9 cellular contexts compared by ENCODE assay signal in genomic region chr3:171376125-171376947, GRCh38.
DNase-seq lines count a peak whose midpoint lies in the region; ATAC-seq, FAIRE-seq and TF ChIP-seq lines count a peak whose summit lies in the region.
"Had no signal": no experiment of that assay in that cellular context is flagged by ENCODE, and none has a peak within 500 bp of the region (broad histone marks: within the 10 kb centered on the region; RNA-seq: fewer than 3 reads in every experiment).

No MANE protein-coding gene starts in this region.

- no peak for TF ChIP-seq CTCF in HCT116 (IDR thresholded peaks at IDR 0.05 in 2 of 3, conservative IDR thresholded peaks at IDR 0.05 in 1 of 3; ENCODE audit: borderline replicate concordance in 1 of 3, insufficient read depth in 1 of 3, low read depth in 2 of 3, low read length in 2 of 3)
- TF ChIP-seq CTCF in parathyroid adenoma (IDR thresholded peaks at IDR 0.05) = no peak
- no peak for TF ChIP-seq CTCF in D721Med (IDR thresholded peaks at IDR 0.05; ENCODE audit: insufficient read depth, missing control alignments)

- no peak overlapping the region for H3K4me3 ChIP-seq in HCT116 (replicated peaks in 1 of 2; ENCODE audit: low read depth in 1 of 2, low read length in 2 of 2)
- no peak overlapping the region for H3K4me3 ChIP-seq in parathyroid adenoma (ENCODE audit: low read depth, low read length)

- no peaks in the 10 kb centered on the region for H3K9me2 ChIP-seq in HCT116 (ENCODE audit: insufficient read depth)

- ATAC-seq in HCT116 (no peak), GM19397 (IDR thresholded peaks at IDR 0.05; ENCODE audit: unreplicated experiment) (no peak)

- DNase-seq in HCT116 (ENCODE audit: low read depth, low spot score) = no peak
- peak; percentile 55 for DNase-seq in RCC 7860 (ENCODE audit: low spot score)
- peak; percentile 4 for DNase-seq in fibroblast of peridontal ligament (ENCODE audit: extremely low read depth)
- DNase-seq in HPDE6-E6E7 (ENCODE audit: extremely low spot score) = no peak
- no peak for DNase-seq in iPS-NIHi7 (ENCODE audit: extremely low spot score)
- DNase-seq in D721Med (ENCODE audit: insufficient read length, low spot score) = no peak

- no TSS peak for BruUV-seq in HCT116 (replicated peaks; lab: Mats Ljungman, UMichigan)

- intact Hi-C loops in HCT116 (cut with micrococcal nuclease) = no loop called here

- H3K9me3 ChIP-seq in HCT116 (ENCODE audit: control insufficient read depth in 1 of 2, insufficient read depth in 1 of 2, low read depth in 1 of 2, low read length in 2 of 2) (no peaks in the 10 kb centered on the region), parathyroid adenoma (ENCODE audit: control insufficient read depth, low read length) (no peaks in the 10 kb centered on the region)

- CTCF ChIA-PET in HCT116 (lab: Charles Lee) = no interaction called here

- POLR2A ChIA-PET in HCT116 (lab: Charles Lee) = no interaction called here

- no peak overlapping the region for H3K27ac ChIP-seq in HCT116 (ENCODE audit: low read depth, low read length)
- H3K27ac ChIP-seq in parathyroid adenoma = peak overlapping the region; percentile 24
- H3K27ac ChIP-seq: KMS-11 had no signal

- H3K36me3 ChIP-seq in HCT116 (ENCODE audit: control insufficient read depth in 1 of 2, insufficient read depth in 2 of 2, low read length in 2 of 2) = no peaks in the 10 kb centered on the region
- no peaks in the 10 kb centered on the region for H3K36me3 ChIP-seq in parathyroid adenoma (ENCODE audit: control insufficient read depth, insufficient read depth, low read length)

- no peak overlapping the region for H3K9ac ChIP-seq in HCT116 (ENCODE audit: low read length)
- no peak overlapping the region for H3K9ac ChIP-seq in parathyroid adenoma
- H3K9ac ChIP-seq: KMS-11 had no signal

- no peaks in the 10 kb centered on the region for H3K79me2 ChIP-seq in HCT116 (ENCODE audit: insufficient read depth, low read length)
- no peaks in the 10 kb centered on the region for H3K79me2 ChIP-seq in parathyroid adenoma

- H4K20me1 ChIP-seq in HCT116 (ENCODE audit: insufficient read depth) = no peaks in the 10 kb centered on the region

- TF ChIP-seq RAD21 in HCT116 (IDR thresholded peaks at IDR 0.05; ENCODE audit: low read depth) = no peak

- peaks cover 8 to 36% of the 10 kb centered on the region in 2 experiments for H3K4me1 ChIP-seq in HCT116 (ENCODE audit: control insufficient read depth in 1 of 2, insufficient read depth in 2 of 2, low read length in 2 of 2)
- peaks cover 19% of the 10 kb centered on the region for H3K4me1 ChIP-seq in parathyroid adenoma

- RAD21 ChIA-PET in HCT116 (lab: Charles Lee; ENCODE audit: low non-redundant PET in 1 of 2, low total read pairs in 2 of 2, uncharacterized antibody in 2 of 2, unreplicated experiment in 2 of 2) = no interaction called here

- H3K4me2 ChIP-seq in HCT116 (ENCODE audit: low read length) (no peak overlapping the region), parathyroid adenoma (ENCODE audit: low read length) (no peak overlapping the region)
- H3K4me2 ChIP-seq: KMS-11 had no signal

- H2AFZ ChIP-seq in HCT116 (ENCODE audit: low read depth, low read length, poor library complexity, severe bottlenecking) = no peak overlapping the region
- peak overlapping the region; percentile 24 for H2AFZ ChIP-seq in parathyroid adenoma

- H3K27me3 ChIP-seq in HCT116 (ENCODE audit: insufficient read depth, low read length) (no peaks in the 10 kb centered on the region), parathyroid adenoma (ENCODE audit: control insufficient read depth, insufficient read depth, low read length) (no peaks in the 10 kb centered on the region)

- FAIRE-seq in RCC 7860 (lab: Jason Lieb, UNC) (peak; percentile 83), D721Med (lab: Jason Lieb, UNC) (no peak)

- no peak for TF ChIP-seq POLR2A in HCT116 (IDR thresholded peaks at IDR 0.05; ENCODE audit: borderline replicate concordance, extremely low read depth, insufficient read depth, insufficient read length)

TF ChIP-seq in HCT116, 20 proteins besides CTCF, POLR2A, EP300 and RAD21:
- TF ChIP-seq FOSL1 (IDR thresholded peaks at IDR 0.05; ENCODE audit: low read depth) = no peak
- TF ChIP-seq, protein P1, sequence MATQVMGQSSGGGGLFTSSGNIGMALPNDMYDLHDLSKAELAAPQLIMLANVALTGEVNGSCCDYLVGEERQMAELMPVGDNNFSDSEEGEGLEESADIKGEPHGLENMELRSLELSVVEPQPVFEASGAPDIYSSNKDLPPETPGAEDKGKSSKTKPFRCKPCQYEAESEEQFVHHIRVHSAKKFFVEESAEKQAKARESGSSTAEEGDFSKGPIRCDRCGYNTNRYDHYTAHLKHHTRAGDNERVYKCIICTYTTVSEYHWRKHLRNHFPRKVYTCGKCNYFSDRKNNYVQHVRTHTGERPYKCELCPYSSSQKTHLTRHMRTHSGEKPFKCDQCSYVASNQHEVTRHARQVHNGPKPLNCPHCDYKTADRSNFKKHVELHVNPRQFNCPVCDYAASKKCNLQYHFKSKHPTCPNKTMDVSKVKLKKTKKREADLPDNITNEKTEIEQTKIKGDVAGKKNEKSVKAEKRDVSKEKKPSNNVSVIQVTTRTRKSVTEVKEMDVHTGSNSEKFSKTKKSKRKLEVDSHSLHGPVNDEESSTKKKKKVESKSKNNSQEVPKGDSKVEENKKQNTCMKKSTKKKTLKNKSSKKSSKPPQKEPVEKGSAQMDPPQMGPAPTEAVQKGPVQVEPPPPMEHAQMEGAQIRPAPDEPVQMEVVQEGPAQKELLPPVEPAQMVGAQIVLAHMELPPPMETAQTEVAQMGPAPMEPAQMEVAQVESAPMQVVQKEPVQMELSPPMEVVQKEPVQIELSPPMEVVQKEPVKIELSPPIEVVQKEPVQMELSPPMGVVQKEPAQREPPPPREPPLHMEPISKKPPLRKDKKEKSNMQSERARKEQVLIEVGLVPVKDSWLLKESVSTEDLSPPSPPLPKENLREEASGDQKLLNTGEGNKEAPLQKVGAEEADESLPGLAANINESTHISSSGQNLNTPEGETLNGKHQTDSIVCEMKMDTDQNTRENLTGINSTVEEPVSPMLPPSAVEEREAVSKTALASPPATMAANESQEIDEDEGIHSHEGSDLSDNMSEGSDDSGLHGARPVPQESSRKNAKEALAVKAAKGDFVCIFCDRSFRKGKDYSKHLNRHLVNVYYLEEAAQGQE (IDR thresholded peaks at IDR 0.05; ENCODE audit: low read depth) = peak; percentile 11; the same call in 1 of the 2 replicates

Comparison
In these comparisons a context has a peak if more than half of its experiments do, and no peak if none do; other contexts are left out.
1. DNase-seq: peak in RCC 7860 (single experiment) and fibroblast of peridontal ligament (single experiment); none in HCT116 (single experiment), HPDE6-E6E7 (single experiment), iPS-NIHi7 (single experiment) and D721Med (single experiment).